ENCODE assay signal across 22 cellular contexts in genomic region chr12:88782357-88782756, GRCh38.
"Had no signal": no experiment of that assay in that cellular context is flagged by ENCODE, and none has a peak within 500 bp of the region (broad histone marks: within the 10 kb centered on the region; RNA-seq: fewer than 3 reads in every experiment).

No MANE protein-coding gene starts in this region.

- H3K9me3 ChIP-seq: gastroesophageal sphincter, mucosa of descending colon, thoracic aorta had no signal

- ATAC-seq: activated T-cell treated with anti-CD3 and anti-CD28 coated beads, Interleukin-2, amount 50 U/mL, for 72 hours; gastroesophageal sphincter; left cardiac atrium; mucosa of descending colon; right cardiac atrium had no signal

- H3K27ac ChIP-seq: gastroesophageal sphincter, parathyroid adenoma, thoracic aorta had no signal

- H3K27ac Mint-ChIP-seq: activated CD4-positive, alpha-beta memory T cell treated with anti-CD3 and anti-CD28 coated beads for 36 hours; activated naive CD4-positive, alpha-beta T cell treated with anti-CD3 and anti-CD28 coated beads, Interleukin-2, amount 10 ng/mL, durations not matched to agents 7 days and 5 days; activated T-cell treated with anti-CD3 and anti-CD28 coated beads, Interleukin-2, amount 50 U/mL, for 72 hours; memory B cell; nephron progenitor cell had no signal

- H3K4me1 ChIP-seq: gastroesophageal sphincter, parathyroid adenoma had no signal

- FAIRE-seq: islet of Langerhans had no signal

- H3K27me3 Mint-ChIP-seq: activated CD4-positive, alpha-beta memory T cell treated with anti-CD3 and anti-CD28 coated beads for 36 hours; activated naive CD4-positive, alpha-beta T cell treated with anti-CD3 and anti-CD28 coated beads, Interleukin-2, amount 10 ng/mL, durations not matched to agents 7 days and 5 days had no signal

- H3K9ac ChIP-seq: parathyroid adenoma had no signal

- H2AFZ ChIP-seq: parathyroid adenoma had no signal

- H3K27me3 ChIP-seq: gastroesophageal sphincter had no signal

- H3K36me3 Mint-ChIP-seq: activated CD4-positive, alpha-beta memory T cell treated with anti-CD3 and anti-CD28 coated beads for 36 hours; activated naive CD4-positive, alpha-beta T cell treated with anti-CD3 and anti-CD28 coated beads, Interleukin-2, amount 10 ng/mL, durations not matched to agents 7 days and 5 days; memory B cell had no signal

- H3K4me3 ChIP-seq: gastroesophageal sphincter, mucosa of descending colon, thoracic aorta had no signal

- H3K4me3 Mint-ChIP-seq: activated CD4-positive, alpha-beta memory T cell treated with anti-CD3 and anti-CD28 coated beads for 36 hours; activated naive CD4-positive, alpha-beta T cell treated with anti-CD3 and anti-CD28 coated beads, Interleukin-2, amount 10 ng/mL, durations not matched to agents 7 days and 5 days; activated T-cell treated with anti-CD3 and anti-CD28 coated beads, Interleukin-2, amount 50 U/mL, for 72 hours; memory B cell; nephron progenitor cell had no signal

- H3K4me1 Mint-ChIP-seq: activated naive CD4-positive, alpha-beta T cell treated with anti-CD3 and anti-CD28 coated beads, Interleukin-2, amount 10 ng/mL, durations not matched to agents 7 days and 5 days; memory B cell; nephron progenitor cell had no signal

- H3K9me3 Mint-ChIP-seq: activated CD4-positive, alpha-beta memory T cell treated with anti-CD3 and anti-CD28 coated beads for 36 hours; activated naive CD4-positive, alpha-beta T cell treated with anti-CD3 and anti-CD28 coated beads, Interleukin-2, amount 10 ng/mL, durations not matched to agents 7 days and 5 days; nephron progenitor cell had no signal

- H3K36me3 ChIP-seq: gastroesophageal sphincter, thoracic aorta had no signal

- H3K79me2 ChIP-seq: parathyroid adenoma had no signal

- DNase-seq: activated CD4-positive, alpha-beta memory T cell treated with anti-CD3 and anti-CD28 coated beads for 36 hours; activated CD4-positive, alpha-beta T cell treated with anti-CD3 and anti-CD28 coated beads for 48 hours; activated effector memory CD4-positive, alpha-beta T cell treated with Interleukin-2 at 50 U/mL for 16 hours; activated naive CD4-positive, alpha-beta T cell treated with anti-CD3 and anti-CD28 coated beads, Interleukin-2, amount 10 ng/mL, durations not matched to agents 7 days and 5 days; activated T-cell treated with anti-CD3 and anti-CD28 coated beads, Interleukin-2, amount 50 U/mL, for 72 hours; amygdala; cortex of kidney; erythroblast; head of caudate nucleus; hypothalamus; left cardiac atrium; mucosa of descending colon; nephron progenitor cell; nucleus accumbens; right cardiac atrium; stimulated activated CD4-positive, alpha-beta T cell treated with anti-CD3 and anti-CD28 coated beads, Interleukin-4, amount 100 ng/mL, for 24 hours; stimulated activated naive CD4-positive, alpha-beta T cell treated with Interleukin-2 at 50 U/mL for 16 hours had no signal
